ENCODE assay signal across 1 cellular context in the genomic region with DNA sequence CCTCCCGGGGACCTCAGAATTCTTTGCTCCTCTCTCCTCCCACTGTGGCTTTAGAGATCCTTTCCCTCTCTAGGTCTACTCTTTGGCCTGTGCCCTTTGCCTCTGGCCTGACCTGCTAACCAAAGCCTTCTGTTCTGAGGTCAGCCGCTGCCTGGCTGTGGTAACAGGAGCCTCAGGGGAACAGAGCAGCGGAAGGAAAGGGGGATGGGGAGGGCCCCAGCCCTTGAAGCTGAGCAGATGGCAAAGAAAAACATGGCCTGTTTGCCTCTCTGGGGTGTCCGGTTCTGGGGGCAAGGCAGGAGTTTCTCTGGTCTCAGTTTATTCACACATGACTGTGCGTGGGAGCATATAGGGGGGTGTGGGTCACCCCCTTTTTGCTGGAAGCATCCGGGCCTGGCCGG.
TF ChIP-seq lines count a peak whose summit lies in the region.

No MANE protein-coding gene starts in this region.

TF ChIP-seq in HepG2, 621 proteins besides CTCF, POLR2A, EP300 and RAD21 (continued from another document and continues in another):
- TF ChIP-seq, protein P1, sequence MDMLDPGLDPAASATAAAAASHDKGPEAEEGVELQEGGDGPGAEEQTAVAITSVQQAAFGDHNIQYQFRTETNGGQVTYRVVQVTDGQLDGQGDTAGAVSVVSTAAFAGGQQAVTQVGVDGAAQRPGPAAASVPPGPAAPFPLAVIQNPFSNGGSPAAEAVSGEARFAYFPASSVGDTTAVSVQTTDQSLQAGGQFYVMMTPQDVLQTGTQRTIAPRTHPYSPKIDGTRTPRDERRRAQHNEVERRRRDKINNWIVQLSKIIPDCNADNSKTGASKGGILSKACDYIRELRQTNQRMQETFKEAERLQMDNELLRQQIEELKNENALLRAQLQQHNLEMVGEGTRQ (IDR thresholded peaks at IDR 0.05; ENCODE audit: low read depth, low read length) = no peak
- TF ChIP-seq, protein P1 (CRISPR knock-in tag; IDR thresholded peaks at IDR 0.05; ENCODE audit: borderline replicate concordance) = no peak
- TF ChIP-seq ZFAT (CRISPR knock-in tag; conservative IDR thresholded peaks at IDR 0.05) (no peak), SAP130 (CRISPR knock-in tag; IDR thresholded peaks at IDR 0.05; ENCODE audit: low read depth) (peak; percentile 74), ERF (CRISPR knock-in tag; IDR thresholded peaks at IDR 0.05) (peak; percentile 81), GATAD2A (CRISPR knock-in tag; IDR thresholded peaks at IDR 0.05) (peak; percentile 89), ZNF772 (CRISPR knock-in tag; IDR thresholded peaks at IDR 0.05) (peak; percentile 93), ZNF761 (CRISPR knock-in tag; conservative IDR thresholded peaks at IDR 0.05) (no peak), HMGA1 (CRISPR knock-in tag; conservative IDR thresholded peaks at IDR 0.05) (no peak), SRSF1 (optimal IDR thresholded peaks at IDR 0.05; ENCODE audit: low read depth, low read length) (no peak), ZBTB38 (CRISPR knock-in tag; IDR thresholded peaks at IDR 0.05) (0 out of 2 replicates have a peak, but pooled peaks have one; percentile 41), PHB2 (IDR thresholded peaks at IDR 0.05; ENCODE audit: partially characterized antibody) (no peak), STAG1 (CRISPR knock-in tag; IDR thresholded peaks at IDR 0.05) (peak; percentile 27), KDM3A (CRISPR knock-in tag; IDR thresholded peaks at IDR 0.05; ENCODE audit: low read depth) (peak; percentile 89), ZNF230 (CRISPR knock-in tag; IDR thresholded peaks at IDR 0.05) (no peak), ZC3H13 (CRISPR knock-in tag; IDR thresholded peaks at IDR 0.05) (no peak), ZNF446 (CRISPR knock-in tag; IDR thresholded peaks at IDR 0.05) (no peak), FOXA1 (IDR thresholded peaks at IDR 0.05) (no peak), FOXA1 (CRISPR knock-in tag; IDR thresholded peaks at IDR 0.05) (peak; percentile 53; the same call in 1 of the 2 replicates), RORA (CRISPR knock-in tag; IDR thresholded peaks at IDR 0.05) (no peak), ZNF546 (CRISPR knock-in tag; conservative IDR thresholded peaks at IDR 0.05) (no peak), ATAD3A (CRISPR knock-in tag; IDR thresholded peaks at IDR 0.05) (no peak), MATR3 (CRISPR knock-in tag; IDR thresholded peaks at IDR 0.05) (no peak), ATF7-NPFF (CRISPR knock-in tag; IDR thresholded peaks at IDR 0.05; ENCODE audit: low read depth) (0 out of 2 replicates have a peak, but pooled peaks have one; percentile 28), ZNF20 (CRISPR knock-in tag; IDR thresholded peaks at IDR 0.05) (0 out of 2 replicates have a peak, but pooled peaks have one; percentile 57), KLF11 (CRISPR knock-in tag; IDR thresholded peaks at IDR 0.05) (no peak), ZNF678 (CRISPR knock-in tag; IDR thresholded peaks at IDR 0.05) (no peak), ZNF101 (CRISPR knock-in tag; IDR thresholded peaks at IDR 0.05; ENCODE audit: borderline replicate concordance, low read depth) (no peak), ZBTB7A (CRISPR knock-in tag; IDR thresholded peaks at IDR 0.05) (peak; percentile 80), FOXM1 (CRISPR knock-in tag; IDR thresholded peaks at IDR 0.05) (no peak), ZFP41 (CRISPR knock-in tag; IDR thresholded peaks at IDR 0.05; ENCODE audit: borderline replicate concordance) (no peak), HCFC1 (IDR thresholded peaks at IDR 0.05; ENCODE audit: low read depth, low read length) (no peak)
- TF ChIP-seq, protein P2, sequence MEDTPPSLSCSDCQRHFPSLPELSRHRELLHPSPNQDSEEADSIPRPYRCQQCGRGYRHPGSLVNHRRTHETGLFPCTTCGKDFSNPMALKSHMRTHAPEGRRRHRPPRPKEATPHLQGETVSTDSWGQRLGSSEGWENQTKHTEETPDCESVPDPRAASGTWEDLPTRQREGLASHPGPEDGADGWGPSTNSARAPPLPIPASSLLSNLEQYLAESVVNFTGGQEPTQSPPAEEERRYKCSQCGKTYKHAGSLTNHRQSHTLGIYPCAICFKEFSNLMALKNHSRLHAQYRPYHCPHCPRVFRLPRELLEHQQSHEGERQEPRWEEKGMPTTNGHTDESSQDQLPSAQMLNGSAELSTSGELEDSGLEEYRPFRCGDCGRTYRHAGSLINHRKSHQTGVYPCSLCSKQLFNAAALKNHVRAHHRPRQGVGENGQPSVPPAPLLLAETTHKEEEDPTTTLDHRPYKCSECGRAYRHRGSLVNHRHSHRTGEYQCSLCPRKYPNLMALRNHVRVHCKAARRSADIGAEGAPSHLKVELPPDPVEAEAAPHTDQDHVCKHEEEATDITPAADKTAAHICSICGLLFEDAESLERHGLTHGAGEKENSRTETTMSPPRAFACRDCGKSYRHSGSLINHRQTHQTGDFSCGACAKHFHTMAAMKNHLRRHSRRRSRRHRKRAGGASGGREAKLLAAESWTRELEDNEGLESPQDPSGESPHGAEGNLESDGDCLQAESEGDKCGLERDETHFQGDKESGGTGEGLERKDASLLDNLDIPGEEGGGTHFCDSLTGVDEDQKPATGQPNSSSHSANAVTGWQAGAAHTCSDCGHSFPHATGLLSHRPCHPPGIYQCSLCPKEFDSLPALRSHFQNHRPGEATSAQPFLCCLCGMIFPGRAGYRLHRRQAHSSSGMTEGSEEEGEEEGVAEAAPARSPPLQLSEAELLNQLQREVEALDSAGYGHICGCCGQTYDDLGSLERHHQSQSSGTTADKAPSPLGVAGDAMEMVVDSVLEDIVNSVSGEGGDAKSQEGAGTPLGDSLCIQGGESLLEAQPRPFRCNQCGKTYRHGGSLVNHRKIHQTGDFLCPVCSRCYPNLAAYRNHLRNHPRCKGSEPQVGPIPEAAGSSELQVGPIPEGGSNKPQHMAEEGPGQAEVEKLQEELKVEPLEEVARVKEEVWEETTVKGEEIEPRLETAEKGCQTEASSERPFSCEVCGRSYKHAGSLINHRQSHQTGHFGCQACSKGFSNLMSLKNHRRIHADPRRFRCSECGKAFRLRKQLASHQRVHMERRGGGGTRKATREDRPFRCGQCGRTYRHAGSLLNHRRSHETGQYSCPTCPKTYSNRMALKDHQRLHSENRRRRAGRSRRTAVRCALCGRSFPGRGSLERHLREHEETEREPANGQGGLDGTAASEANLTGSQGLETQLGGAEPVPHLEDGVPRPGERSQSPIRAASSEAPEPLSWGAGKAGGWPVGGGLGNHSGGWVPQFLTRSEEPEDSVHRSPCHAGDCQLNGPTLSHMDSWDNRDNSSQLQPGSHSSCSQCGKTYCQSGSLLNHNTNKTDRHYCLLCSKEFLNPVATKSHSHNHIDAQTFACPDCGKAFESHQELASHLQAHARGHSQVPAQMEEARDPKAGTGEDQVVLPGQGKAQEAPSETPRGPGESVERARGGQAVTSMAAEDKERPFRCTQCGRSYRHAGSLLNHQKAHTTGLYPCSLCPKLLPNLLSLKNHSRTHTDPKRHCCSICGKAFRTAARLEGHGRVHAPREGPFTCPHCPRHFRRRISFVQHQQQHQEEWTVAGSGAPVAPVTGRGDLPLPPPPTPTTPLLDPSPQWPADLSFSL (CRISPR knock-in tag; IDR thresholded peaks at IDR 0.05) = no peak
- TF ChIP-seq, protein P3, sequence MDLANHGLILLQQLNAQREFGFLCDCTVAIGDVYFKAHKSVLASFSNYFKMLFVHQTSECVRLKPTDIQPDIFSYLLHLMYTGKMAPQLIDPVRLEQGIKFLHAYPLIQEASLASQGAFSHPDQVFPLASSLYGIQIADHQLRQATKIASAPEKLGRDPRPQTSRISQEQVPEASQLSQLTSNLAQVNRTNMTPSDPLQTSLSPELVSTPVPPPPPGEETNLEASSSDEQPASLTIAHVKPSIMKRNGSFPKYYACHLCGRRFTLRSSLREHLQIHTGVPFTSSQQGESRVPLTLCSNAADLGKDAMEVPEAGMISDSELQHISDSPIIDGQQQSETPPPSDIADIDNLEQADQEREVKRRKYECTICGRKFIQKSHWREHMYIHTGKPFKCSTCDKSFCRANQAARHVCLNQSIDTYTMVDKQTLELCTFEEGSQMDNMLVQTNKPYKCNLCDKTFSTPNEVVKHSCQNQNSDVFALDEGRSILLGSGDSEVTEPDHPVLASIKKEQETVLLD (CRISPR knock-in tag; IDR thresholded peaks at IDR 0.05; ENCODE audit: low read depth) = no peak
- TF ChIP-seq, protein P4, sequence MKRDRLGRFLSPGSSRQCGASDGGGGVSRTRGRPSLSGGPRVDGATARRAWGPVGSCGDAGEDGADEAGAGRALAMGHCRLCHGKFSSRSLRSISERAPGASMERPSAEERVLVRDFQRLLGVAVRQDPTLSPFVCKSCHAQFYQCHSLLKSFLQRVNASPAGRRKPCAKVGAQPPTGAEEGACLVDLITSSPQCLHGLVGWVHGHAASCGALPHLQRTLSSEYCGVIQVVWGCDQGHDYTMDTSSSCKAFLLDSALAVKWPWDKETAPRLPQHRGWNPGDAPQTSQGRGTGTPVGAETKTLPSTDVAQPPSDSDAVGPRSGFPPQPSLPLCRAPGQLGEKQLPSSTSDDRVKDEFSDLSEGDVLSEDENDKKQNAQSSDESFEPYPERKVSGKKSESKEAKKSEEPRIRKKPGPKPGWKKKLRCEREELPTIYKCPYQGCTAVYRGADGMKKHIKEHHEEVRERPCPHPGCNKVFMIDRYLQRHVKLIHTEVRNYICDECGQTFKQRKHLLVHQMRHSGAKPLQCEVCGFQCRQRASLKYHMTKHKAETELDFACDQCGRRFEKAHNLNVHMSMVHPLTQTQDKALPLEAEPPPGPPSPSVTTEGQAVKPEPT (CRISPR knock-in tag; IDR thresholded peaks at IDR 0.05; ENCODE audit: low read depth) = no peak
- TF ChIP-seq, protein P5, sequence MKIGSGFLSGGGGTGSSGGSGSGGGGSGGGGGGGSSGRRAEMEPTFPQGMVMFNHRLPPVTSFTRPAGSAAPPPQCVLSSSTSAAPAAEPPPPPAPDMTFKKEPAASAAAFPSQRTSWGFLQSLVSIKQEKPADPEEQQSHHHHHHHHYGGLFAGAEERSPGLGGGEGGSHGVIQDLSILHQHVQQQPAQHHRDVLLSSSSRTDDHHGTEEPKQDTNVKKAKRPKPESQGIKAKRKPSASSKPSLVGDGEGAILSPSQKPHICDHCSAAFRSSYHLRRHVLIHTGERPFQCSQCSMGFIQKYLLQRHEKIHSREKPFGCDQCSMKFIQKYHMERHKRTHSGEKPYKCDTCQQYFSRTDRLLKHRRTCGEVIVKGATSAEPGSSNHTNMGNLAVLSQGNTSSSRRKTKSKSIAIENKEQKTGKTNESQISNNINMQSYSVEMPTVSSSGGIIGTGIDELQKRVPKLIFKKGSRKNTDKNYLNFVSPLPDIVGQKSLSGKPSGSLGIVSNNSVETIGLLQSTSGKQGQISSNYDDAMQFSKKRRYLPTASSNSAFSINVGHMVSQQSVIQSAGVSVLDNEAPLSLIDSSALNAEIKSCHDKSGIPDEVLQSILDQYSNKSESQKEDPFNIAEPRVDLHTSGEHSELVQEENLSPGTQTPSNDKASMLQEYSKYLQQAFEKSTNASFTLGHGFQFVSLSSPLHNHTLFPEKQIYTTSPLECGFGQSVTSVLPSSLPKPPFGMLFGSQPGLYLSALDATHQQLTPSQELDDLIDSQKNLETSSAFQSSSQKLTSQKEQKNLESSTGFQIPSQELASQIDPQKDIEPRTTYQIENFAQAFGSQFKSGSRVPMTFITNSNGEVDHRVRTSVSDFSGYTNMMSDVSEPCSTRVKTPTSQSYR (CRISPR knock-in tag; IDR thresholded peaks at IDR 0.05; ENCODE audit: borderline replicate concordance) = peak; percentile 96
- TF ChIP-seq, protein P6, sequence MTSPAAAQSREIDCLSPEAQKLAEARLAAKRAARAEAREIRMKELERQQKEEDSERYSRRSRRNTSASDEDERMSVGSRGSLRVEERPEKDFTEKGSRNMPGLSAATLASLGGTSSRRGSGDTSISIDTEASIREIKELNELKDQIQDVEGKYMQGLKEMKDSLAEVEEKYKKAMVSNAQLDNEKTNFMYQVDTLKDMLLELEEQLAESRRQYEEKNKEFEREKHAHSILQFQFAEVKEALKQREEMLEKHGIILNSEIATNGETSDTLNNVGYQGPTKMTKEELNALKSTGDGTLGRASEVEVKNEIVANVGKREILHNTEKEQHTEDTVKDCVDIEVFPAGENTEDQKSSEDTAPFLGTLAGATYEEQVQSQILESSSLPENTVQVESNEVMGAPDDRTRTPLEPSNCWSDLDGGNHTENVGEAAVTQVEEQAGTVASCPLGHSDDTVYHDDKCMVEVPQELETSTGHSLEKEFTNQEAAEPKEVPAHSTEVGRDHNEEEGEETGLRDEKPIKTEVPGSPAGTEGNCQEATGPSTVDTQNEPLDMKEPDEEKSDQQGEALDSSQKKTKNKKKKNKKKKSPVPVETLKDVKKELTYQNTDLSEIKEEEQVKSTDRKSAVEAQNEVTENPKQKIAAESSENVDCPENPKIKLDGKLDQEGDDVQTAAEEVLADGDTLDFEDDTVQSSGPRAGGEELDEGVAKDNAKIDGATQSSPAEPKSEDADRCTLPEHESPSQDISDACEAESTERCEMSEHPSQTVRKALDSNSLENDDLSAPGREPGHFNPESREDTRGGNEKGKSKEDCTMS (CRISPR knock-in tag; conservative IDR thresholded peaks at IDR 0.05) = no peak
- TF ChIP-seq, protein P7, sequence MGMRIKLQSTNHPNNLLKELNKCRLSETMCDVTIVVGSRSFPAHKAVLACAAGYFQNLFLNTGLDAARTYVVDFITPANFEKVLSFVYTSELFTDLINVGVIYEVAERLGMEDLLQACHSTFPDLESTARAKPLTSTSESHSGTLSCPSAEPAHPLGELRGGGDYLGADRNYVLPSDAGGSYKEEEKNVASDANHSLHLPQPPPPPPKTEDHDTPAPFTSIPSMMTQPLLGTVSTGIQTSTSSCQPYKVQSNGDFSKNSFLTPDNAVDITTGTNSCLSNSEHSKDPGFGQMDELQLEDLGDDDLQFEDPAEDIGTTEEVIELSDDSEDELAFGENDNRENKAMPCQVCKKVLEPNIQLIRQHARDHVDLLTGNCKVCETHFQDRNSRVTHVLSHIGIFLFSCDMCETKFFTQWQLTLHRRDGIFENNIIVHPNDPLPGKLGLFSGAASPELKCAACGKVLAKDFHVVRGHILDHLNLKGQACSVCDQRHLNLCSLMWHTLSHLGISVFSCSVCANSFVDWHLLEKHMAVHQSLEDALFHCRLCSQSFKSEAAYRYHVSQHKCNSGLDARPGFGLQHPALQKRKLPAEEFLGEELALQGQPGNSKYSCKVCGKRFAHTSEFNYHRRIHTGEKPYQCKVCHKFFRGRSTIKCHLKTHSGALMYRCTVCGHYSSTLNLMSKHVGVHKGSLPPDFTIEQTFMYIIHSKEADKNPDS (CRISPR knock-in tag; IDR thresholded peaks at IDR 0.05) = no peak
